ENCODE assay signal across 11 cellular contexts in the genomic region with DNA sequence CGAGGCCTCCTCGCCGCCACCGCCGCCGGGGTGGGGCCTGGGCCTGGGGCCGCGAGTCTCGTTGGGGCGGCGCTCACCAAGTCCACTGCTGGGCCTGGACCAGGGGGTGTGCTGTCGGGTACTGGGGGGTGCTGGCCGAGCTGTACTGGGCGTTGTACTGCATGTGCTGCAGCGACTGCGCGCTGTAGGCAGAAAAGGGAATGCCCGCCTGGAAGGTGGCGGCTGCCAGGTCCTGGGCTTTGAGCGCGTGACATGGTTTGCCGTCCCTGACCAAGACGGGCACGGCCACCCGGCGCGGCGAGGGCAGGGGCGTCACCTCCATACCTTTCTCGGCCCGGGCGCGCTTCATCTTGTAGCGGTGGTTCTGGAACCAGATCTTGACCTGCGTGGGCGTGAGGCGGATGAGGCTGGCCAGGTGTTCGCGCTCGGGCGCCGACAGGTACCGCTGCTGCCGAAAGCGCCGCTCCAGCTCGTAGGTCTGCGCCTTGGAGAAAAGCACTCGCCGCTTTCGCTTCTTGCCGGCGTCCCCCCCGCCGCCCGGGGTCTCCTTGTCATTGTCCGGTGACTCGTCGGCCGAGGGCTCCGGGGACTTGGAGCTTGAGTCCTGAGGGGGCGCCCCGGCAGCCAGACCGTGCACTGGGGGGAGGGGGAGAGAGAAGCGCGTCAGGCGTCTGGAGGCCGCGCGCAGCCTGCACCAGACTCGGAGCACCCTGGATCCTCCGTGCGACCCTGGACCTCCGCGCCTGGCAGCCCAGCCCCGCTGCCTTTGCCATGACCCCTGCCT. TPM values are rescaled to one million over a fixed set of nuclear protein-coding genes. Genes with fewer than 3 reads are reported as not detected.
DNase-seq lines count a peak whose midpoint lies in the region; ATAC-seq and TF ChIP-seq lines count a peak whose summit lies in the region.
"Had no signal": no experiment of that assay in that cellular context is flagged by ENCODE, and none has a peak within 500 bp of the region (broad histone marks: within the 10 kb centered on the region; RNA-seq: fewer than 3 reads in every experiment).

No MANE protein-coding gene starts in this region.

- ATAC-seq in activated CD8-positive, alpha-beta T cell treated with anti-CD3 and anti-CD28 coated beads, Interleukin-2, amount 10 ng/mL, durations not matched to agents 7 days and 5 days, result no peak
- ATAC-seq in GM18505 (IDR thresholded peaks at IDR 0.05; ENCODE audit: unreplicated experiment), result no peak

- no peak for TF ChIP-seq CTCF in glutamatergic neuron (IDR thresholded peaks at IDR 0.05; ENCODE audit: partially characterized antibody, unreplicated experiment)

- CTCF ChIA-PET in activated CD8-positive, alpha-beta T cell treated with anti-CD3 and anti-CD28 coated beads, Interleukin-2, amount 10 ng/mL, durations not matched to agents 7 days and 5 days (lab: Charles Lee), result interaction anchor here (1.7 kb wide), 1 partner anchor 276 kb away, joined by 7 read pairs; no protein-coding TSS in a partner anchor

- peaks cover 4% of the 10 kb centered on the region for H3K36me3 Mint-ChIP-seq in activated CD8-positive, alpha-beta T cell treated with anti-CD3 and anti-CD28 coated beads, Interleukin-2, amount 10 ng/mL, durations not matched to agents 7 days and 5 days (ENCODE audit: low read depth)
- no peaks in the 10 kb centered on the region for H3K36me3 Mint-ChIP-seq in glutamatergic neuron (ENCODE audit: unreplicated experiment)

- peak overlapping the region; percentile 54 for H3K4me3 Mint-ChIP-seq in activated CD8-positive, alpha-beta T cell treated with anti-CD3 and anti-CD28 coated beads, Interleukin-2, amount 10 ng/mL, durations not matched to agents 7 days and 5 days
- peak overlapping the region; percentile 72 for H3K4me3 Mint-ChIP-seq in glutamatergic neuron (ENCODE audit: unreplicated experiment)

- H3K27ac ChIP-seq in skeletal muscle tissue (ENCODE audit: low read depth, low read length), result no peak overlapping the region
- H3K27ac ChIP-seq: 22Rv1 had no signal

- DNase-seq in NCI-H82 (lab: John Stamatoyannopoulos, UW) (peak; percentile 14), NCI-H82 treated with DMSO at 0.1 percent for 48 hours (lab: John Stamatoyannopoulos, UW; ENCODE audit: unreplicated experiment) (no peak), glutamatergic neuron (peak; percentile 42), activated gamma-delta T cell (lab: John Stamatoyannopoulos, UW) (no peak), NCI-H1417 treated with DMSO at 0.1 percent for 48 hours (lab: John Stamatoyannopoulos, UW) (no peak)
- DNase-seq in activated CD8-positive, alpha-beta T cell treated with anti-CD3 and anti-CD28 coated beads, Interleukin-2, amount 10 ng/mL, durations not matched to agents 7 days and 5 days, result no peak

- TF ChIP-seq POLR2A in GM18505 (IDR thresholded peaks at IDR 0.05; ENCODE audit: borderline replicate concordance, extremely low read depth, insufficient read depth, insufficient read length), result no peak

- H3K27me3 Mint-ChIP-seq in activated CD8-positive, alpha-beta T cell treated with anti-CD3 and anti-CD28 coated beads, Interleukin-2, amount 10 ng/mL, durations not matched to agents 7 days and 5 days (ENCODE audit: low read depth), result peaks cover 69% of the 10 kb centered on the region
- H3K27me3 Mint-ChIP-seq in glutamatergic neuron (ENCODE audit: unreplicated experiment), result peaks cover 42% of the 10 kb centered on the region

- POLR2A ChIA-PET in activated CD8-positive, alpha-beta T cell treated with anti-CD3 and anti-CD28 coated beads, Interleukin-2, amount 10 ng/mL, durations not matched to agents 7 days and 5 days (lab: Charles Lee), result interaction anchor here (0.5 to 0.6 kb wide), 2 partner anchors 189 to 193 kb away, joined by 3 read pairs; no protein-coding TSS in a partner anchor

- peak overlapping the region in 2 of 3 donors; percentile 51 to 56 for H3K4me3 ChIP-seq in skeletal muscle tissue (ENCODE audit: low read length in 3 of 3)

- no peaks in the 10 kb centered on the region for H3K9me3 ChIP-seq in skeletal muscle tissue (ENCODE audit: control insufficient read depth in 3 of 3, low read length in 3 of 3)

- H3K27ac Mint-ChIP-seq in activated CD8-positive, alpha-beta T cell treated with anti-CD3 and anti-CD28 coated beads, Interleukin-2, amount 10 ng/mL, durations not matched to agents 7 days and 5 days, result no peak overlapping the region
- no peak overlapping the region for H3K27ac Mint-ChIP-seq in glutamatergic neuron (ENCODE audit: unreplicated experiment)

- peaks cover 32% of the 10 kb centered on the region for H3K4me1 Mint-ChIP-seq in activated CD8-positive, alpha-beta T cell treated with anti-CD3 and anti-CD28 coated beads, Interleukin-2, amount 10 ng/mL, durations not matched to agents 7 days and 5 days (ENCODE audit: low read depth)
- peaks cover 12% of the 10 kb centered on the region for H3K4me1 Mint-ChIP-seq in glutamatergic neuron (ENCODE audit: low read depth, unreplicated experiment)

- peaks cover 28 to 43% (median 38%) of the 10 kb centered on the region in 3 donors for H3K4me1 ChIP-seq in skeletal muscle tissue (ENCODE audit: control insufficient read depth in 3 of 3, insufficient read depth in 3 of 3, low read length in 3 of 3)

- no peaks in the 10 kb centered on the region for H3K9me3 Mint-ChIP-seq in activated CD8-positive, alpha-beta T cell treated with anti-CD3 and anti-CD28 coated beads, Interleukin-2, amount 10 ng/mL, durations not matched to agents 7 days and 5 days (ENCODE audit: insufficient read depth)
- H3K9me3 Mint-ChIP-seq in glutamatergic neuron (ENCODE audit: unreplicated experiment), result peaks cover 24% of the 10 kb centered on the region

- H3K36me3 ChIP-seq in skeletal muscle tissue (ENCODE audit: control insufficient read depth in 3 of 3, insufficient read depth in 3 of 3, low read length in 3 of 3), result no peaks in the 10 kb centered on the region

- H3K27me3 ChIP-seq in skeletal muscle tissue (ENCODE audit: control insufficient read depth in 3 of 3, insufficient read depth in 3 of 3, low read length in 3 of 3), result peaks cover 84 to 90% (median 88%) of the 10 kb centered on the region in 3 donors

- H3K9ac ChIP-seq in skeletal muscle tissue (ENCODE audit: low read depth in 1 of 3, low read length in 3 of 3), result peak overlapping the region in 1 of 3 donors; percentile 16

RNA-seq across cellular contexts. Expression of a gene that starts 1.8 kb away (rescaled TPM):
- not detected for total RNA-seq in activated CD8-positive, alpha-beta T cell treated with anti-CD3 and anti-CD28 coated beads, Interleukin-2, amount 10 ng/mL, durations not matched to agents 7 days and 5 days
- 1.2 TPM for total RNA-seq in glutamatergic neuron (ENCODE audit: unreplicated experiment)
- not detected for total RNA-seq in skeletal muscle tissue
- total RNA-seq: NCI-H460, ureter had no signal

Comparison
In these comparisons a context has a peak if more than half of its experiments do, and no peak if none do; other contexts are left out.
1. DNase-seq: peak in NCI-H82 (single experiment) and glutamatergic neuron (single experiment); none in NCI-H82 treated with DMSO at 0.1 percent for 48 hours (single experiment), activated CD8-positive, alpha-beta T cell treated with anti-CD3 and anti-CD28 coated beads, Interleukin-2, amount 10 ng/mL, durations not matched to agents 7 days and 5 days (single experiment), activated gamma-delta T cell (single experiment) and NCI-H1417 treated with DMSO at 0.1 percent for 48 hours (single experiment).